16 cellular contexts compared by ENCODE assay signal in genomic region chr6:150207931-150208570, GRCh38.
DNase-seq lines count a peak whose midpoint lies in the region; FAIRE-seq lines count a peak whose summit lies in the region.
"Had no signal": no experiment of that assay in that cellular context is flagged by ENCODE, and none has a peak within 500 bp of the region (broad histone marks: within the 10 kb centered on the region; RNA-seq: fewer than 3 reads in every experiment).

No MANE protein-coding gene starts in this region.

- no peaks in the 10 kb centered on the region; the same call in 1 of the 2 replicates for H3K4me1 ChIP-seq in HAP-1
- H3K4me1 ChIP-seq: parathyroid adenoma had no signal

- DNase-seq in EL = peak; percentile 59
- DNase-seq in RCC 7860 (ENCODE audit: low spot score) = peak; percentile 6
- DNase-seq in epithelial cell of prostate (ENCODE audit: low read depth, low spot score) = no peak
- peak; percentile 31 for DNase-seq in skeletal muscle cell (ENCODE audit: low read depth)
- no peak for DNase-seq in MG63
- DNase-seq in HAP-1 (ENCODE audit: low spot score in 2 of 2) = no peak
- DNase-seq in NCI-H2196 treated with DMSO at 0.1 percent for 48 hours (lab: John Stamatoyannopoulos, UW; ENCODE audit: unreplicated experiment) = no peak
- DNase-seq: activated CD4-positive, CD25-positive, alpha-beta regulatory T cell treated with anti-CD3 and anti-CD28 coated beads, Interleukin-2, amount 50 U/mL, for 72 hours; effector CD4-positive, alpha-beta T cell; natural killer cell; NCI-H526 treated with DMSO at 0.1 percent for 48 hours; stimulated activated CD4-positive, alpha-beta T cell treated with anti-CD3 and anti-CD28 coated beads, Interleukin-4, amount 100 ng/mL, for 4 hours had no signal

- no peak for FAIRE-seq in RCC 7860 (lab: Jason Lieb, UNC)
- FAIRE-seq: H1 had no signal

- H3K27me3 ChIP-seq in MG63 = no peaks in the 10 kb centered on the region
- no peaks in the 10 kb centered on the region for H3K27me3 ChIP-seq in HAP-1 (ENCODE audit: low read depth)

- in situ Hi-C loops in HAP-1 (cut with MboI; ENCODE audit: low sequenced_read_pairs) = no loop called here

- H3K27ac ChIP-seq in epithelial cell of prostate = peak overlapping the region; percentile 17
- H3K27ac ChIP-seq: KMS-11, parathyroid adenoma, skin epidermis had no signal

- H3K4me3 ChIP-seq in skeletal muscle cell (ENCODE audit: low read depth, low read length) = no peak overlapping the region
- no peak overlapping the region for H3K4me3 ChIP-seq in MG63
- H3K4me3 ChIP-seq in HAP-1 = no peak overlapping the region
- H3K4me3 ChIP-seq: skin epidermis had no signal

- H3K9me3 ChIP-seq in MG63 = no peaks in the 10 kb centered on the region
- no peaks in the 10 kb centered on the region for H3K9me3 ChIP-seq in HAP-1

- no peaks in the 10 kb centered on the region for H3K36me3 ChIP-seq in MG63
- H3K36me3 ChIP-seq in HAP-1 (replicated peaks) = no peaks in the 10 kb centered on the region

Comparison
In these comparisons a context has a peak if more than half of its experiments do, and no peak if none do; other contexts are left out.
1. DNase-seq: peak in EL (single experiment), RCC 7860 (single experiment) and skeletal muscle cell (single experiment); none in epithelial cell of prostate (single experiment), MG63 (single experiment), HAP-1 (0 of 2) and NCI-H2196 treated with DMSO at 0.1 percent for 48 hours (single experiment).